ENCODE assay signal across 12 cellular contexts in the genomic region with DNA sequence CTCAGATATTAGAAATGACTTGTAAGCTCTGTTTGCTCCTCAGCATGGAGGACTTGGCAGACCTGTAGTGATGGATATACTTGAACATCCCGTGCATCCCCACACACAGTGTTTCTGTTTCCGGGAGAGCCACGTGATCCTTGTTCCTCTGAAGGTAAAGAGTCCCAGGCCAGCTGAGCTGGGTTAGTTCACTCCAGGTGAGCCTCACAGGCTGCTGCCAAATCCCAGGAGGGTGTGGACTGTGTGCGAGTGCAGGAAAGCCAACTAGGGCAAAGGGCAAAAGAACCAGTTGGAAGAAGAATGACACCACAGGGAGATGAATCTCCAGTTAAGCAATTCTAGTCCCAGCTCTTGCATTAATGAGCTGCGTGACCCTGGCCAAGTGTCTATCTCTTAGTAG. TPM values are rescaled to one million over a fixed set of nuclear protein-coding genes. Genes with fewer than 3 reads are reported as not detected.
DNase-seq lines count a peak whose midpoint lies in the region; ATAC-seq and TF ChIP-seq lines count a peak whose summit lies in the region.
"Had no signal": no experiment of that assay in that cellular context is flagged by ENCODE, and none has a peak within 500 bp of the region (broad histone marks: within the 10 kb centered on the region; RNA-seq: fewer than 3 reads in every experiment).

No MANE protein-coding gene starts in this region.

- no peak overlapping the region for H3K4me3 ChIP-seq in RWPE2 (ENCODE audit: severe bottlenecking)
- H3K4me3 ChIP-seq in right cardiac atrium (ENCODE audit: low read length), result no peak overlapping the region
- no peak overlapping the region for H3K4me3 ChIP-seq in stomach

- intact Hi-C loops in right cardiac atrium (cut with DNase I) (no loop called here), stomach (cut with DNase I; ENCODE audit: low total_unique reads) (no loop called here)

- WGBS in right cardiac atrium, result 53% methylated on average over 5 of the region's 5 CpGs
- WGBS in stomach, 5 donors, result 28 to 54% (median 38%) methylated on average over 5 of the region's 5 CpGs

- in situ Hi-C loops in GM13976 (cut with MboI; ENCODE audit: low sequenced_read_pairs, unreplicated experiment), result no loop called here

- peaks cover 9% of the 10 kb centered on the region for H3K4me1 ChIP-seq in RWPE2 (ENCODE audit: insufficient read depth, poor library complexity, severe bottlenecking)
- peaks cover 2% of the 10 kb centered on the region for H3K4me1 ChIP-seq in right cardiac atrium (ENCODE audit: control insufficient read depth, insufficient read depth, low read length)
- peaks cover 0 to 10% (median 6%) of the 10 kb centered on the region in 4 donors for H3K4me1 ChIP-seq in stomach

- no peaks in the 10 kb centered on the region for H3K9me3 ChIP-seq in RWPE2 (ENCODE audit: severe bottlenecking)
- no peaks in the 10 kb centered on the region for H3K9me3 ChIP-seq in right cardiac atrium (ENCODE audit: control insufficient read depth, low read length)
- H3K9me3 ChIP-seq in stomach, result no peaks in the 10 kb centered on the region

- H3K27me3 ChIP-seq in RWPE2 (ENCODE audit: insufficient read depth, poor library complexity, severe bottlenecking) (no peaks in the 10 kb centered on the region), right cardiac atrium (ENCODE audit: control insufficient read depth, insufficient read depth) (no peaks in the 10 kb centered on the region), stomach (peaks cover 0 to 10% (median 0%) of the 10 kb centered on the region in 3 donors)

- H3K36me3 ChIP-seq in RWPE2 (ENCODE audit: low read depth) (no peaks in the 10 kb centered on the region), stomach (no peaks in the 10 kb centered on the region)

- no peak for TF ChIP-seq CTCF in RWPE2 (IDR thresholded peaks at IDR 0.05; ENCODE audit: poor library complexity, severe bottlenecking)
- TF ChIP-seq CTCF in stomach (IDR thresholded peaks at IDR 0.05), result no peak
- no peak for TF ChIP-seq CTCF in GM13976 (IDR thresholded peaks at IDR 0.05; ENCODE audit: borderline replicate concordance, control extremely low read depth, extremely low read depth, insufficient read depth, missing control alignments)

- H3K27ac ChIP-seq in RWPE2 (ENCODE audit: poor library complexity, severe bottlenecking) (no peak overlapping the region), right cardiac atrium (ENCODE audit: low read length) (no peak overlapping the region), stomach (no peak overlapping the region)

- TF ChIP-seq EP300 in stomach (IDR thresholded peaks at IDR 0.05), result no peak

- DNase-seq in HPDE6-E6E7 (ENCODE audit: extremely low spot score) (peak; percentile 50), RWPE2 (ENCODE audit: low spot score) (peak; percentile 91), right cardiac atrium (no peak), stomach (peak; percentile 86), GM13976 (ENCODE audit: low spot score) (no peak), HCEC 1CT (no peak)
- DNase-seq: activated CD8-positive, alpha-beta T cell treated with anti-CD3 and anti-CD28 coated beads, Interleukin-2, amount 10 ng/mL, durations not matched to agents 7 days and 5 days; activated gamma-delta T cell treated with Interleukin-2 at 50 U/mL for 16 hours; caudate nucleus; CD4-positive, alpha-beta T cell; NCI-H446 treated with DMSO at 0.1 percent for 48 hours had no signal

- peak; percentile 99 for ATAC-seq in RWPE2 (ENCODE audit: low read depth)
- ATAC-seq in right cardiac atrium, result peak; percentile 64 to 82
- ATAC-seq in HG03159 (IDR thresholded peaks at IDR 0.05; ENCODE audit: unreplicated experiment), result no peak
- ATAC-seq: activated CD8-positive, alpha-beta T cell treated with anti-CD3 and anti-CD28 coated beads, Interleukin-2, amount 10 ng/mL, durations not matched to agents 7 days and 5 days had no signal

- no peak for TF ChIP-seq POLR2A in stomach (IDR thresholded peaks at IDR 0.05)

RNA-seq across cellular contexts. Expression of gene TOMM5, which starts 10.4 kb away (rescaled TPM):
- total RNA-seq in right cardiac atrium (10 to 100 TPM; 53.4 to 61.6 (median 57.6) TPM), stomach (100 to 1,000 TPM in 2 of 5 donors, 10 to 100 TPM in 3; 29.3 to 156 (median 55.8) TPM)
- polyA plus RNA-seq in right cardiac atrium (111 TPM), stomach (100 to 1,000 TPM; 115 to 173 (median 169) TPM)

RNA-seq across cellular contexts. Expression of gene FBXO10, which starts 26.6 kb away (rescaled TPM):
- total RNA-seq in right cardiac atrium (1 to 10 TPM; 5.5 to 7.8 (median 7.5) TPM), stomach (1 to 10 TPM in 3 of 5 donors, under 1 TPM in 2; 0.43 to 6.2 (median 2.9) TPM)
- polyA plus RNA-seq in right cardiac atrium (3.5 TPM), stomach (1 to 10 TPM in 2 of 3 donors, under 1 TPM in 1; 0.61 to 2.2 (median 1.9) TPM)

RNA-seq across cellular contexts. Expression of gene FRMPD1, which starts 47.9 kb away (rescaled TPM):
- 1 to 10 TPM in 3 of 4 donors, under 1 TPM in 1; 0.28 to 1.8 (median 1.3) TPM for total RNA-seq in right cardiac atrium
- 0.59 TPM for polyA plus RNA-seq in right cardiac atrium
- under 1 TPM in 3 of 5 donors, not detected in 2; under 0.01 to 0.18 (median 0.14) TPM for total RNA-seq in stomach
- polyA plus RNA-seq in stomach, result under 1 TPM in 1 of 3 donors, not detected in 2; 0.05 TPM
- total RNA-seq: activated CD8-positive, alpha-beta T cell treated with anti-CD3 and anti-CD28 coated beads, Interleukin-2, amount 10 ng/mL, durations not matched to agents 7 days and 5 days; CD4-positive, alpha-beta T cell had no signal

Comparison
In these comparisons a context has a peak if more than half of its experiments do, and no peak if none do; other contexts are left out.
1. DNase-seq: peak in HPDE6-E6E7 (single experiment), RWPE2 (single experiment) and stomach (single experiment); none in right cardiac atrium (0 of 3), GM13976 (single experiment) and HCEC 1CT (single experiment).